ENCODE assay signal across 1 cellular context in the genomic region with DNA sequence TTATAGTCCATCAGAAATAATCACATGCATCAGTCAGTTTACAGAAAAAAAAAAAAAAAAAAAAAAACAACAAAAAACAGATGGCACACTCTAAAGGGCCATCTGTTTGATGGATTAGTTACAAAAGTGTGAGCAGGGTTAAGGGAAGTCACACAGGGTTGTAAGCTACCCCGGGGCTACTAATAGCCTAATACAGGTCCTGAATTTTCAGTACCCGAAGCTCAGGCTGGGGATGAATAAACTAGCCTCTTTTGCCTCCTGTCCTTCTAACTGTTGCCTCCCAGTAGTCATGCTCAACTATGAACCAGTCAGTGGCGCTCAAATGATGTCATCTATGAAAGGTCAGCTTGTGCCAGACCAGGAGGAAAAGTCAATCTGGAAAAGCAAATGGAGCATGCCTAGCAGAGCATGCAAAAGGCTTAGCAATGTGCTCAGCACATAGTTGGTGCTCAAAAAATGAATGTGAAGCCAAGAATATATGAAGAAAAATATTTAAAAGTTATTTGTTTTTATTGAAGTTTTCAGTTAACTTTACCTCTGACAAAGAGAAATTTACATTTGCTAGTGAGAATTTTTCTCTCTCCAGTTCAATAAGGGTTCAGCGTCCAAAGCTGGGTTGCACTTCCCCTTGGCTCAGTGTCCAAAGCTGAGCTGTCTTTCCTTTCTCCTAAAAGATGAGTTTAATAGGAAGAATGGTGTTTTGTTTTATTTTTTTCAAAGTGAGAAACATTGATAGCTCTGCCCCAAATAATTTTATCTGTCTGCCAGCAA.
TF ChIP-seq lines count a peak whose summit lies in the region.

No MANE protein-coding gene starts in this region.

TF ChIP-seq in HepG2, 621 proteins besides CTCF, POLR2A, EP300 and RAD21:
- peak; percentile 43; the same call in 1 of the 2 replicates for TF ChIP-seq ATF7 (IDR thresholded peaks at IDR 0.05)
- TF ChIP-seq ATF7 (CRISPR knock-in tag; IDR thresholded peaks at IDR 0.05), result no peak
- no peak for TF ChIP-seq CREM (IDR thresholded peaks at IDR 0.05)
- no peak for TF ChIP-seq CREM (CRISPR knock-in tag; IDR thresholded peaks at IDR 0.05)
TF ChIP-seq in HepG2: peak in this region for 1.
